Comparison of ENCODE assay signal across 1 cellular context in the genomic region with DNA sequence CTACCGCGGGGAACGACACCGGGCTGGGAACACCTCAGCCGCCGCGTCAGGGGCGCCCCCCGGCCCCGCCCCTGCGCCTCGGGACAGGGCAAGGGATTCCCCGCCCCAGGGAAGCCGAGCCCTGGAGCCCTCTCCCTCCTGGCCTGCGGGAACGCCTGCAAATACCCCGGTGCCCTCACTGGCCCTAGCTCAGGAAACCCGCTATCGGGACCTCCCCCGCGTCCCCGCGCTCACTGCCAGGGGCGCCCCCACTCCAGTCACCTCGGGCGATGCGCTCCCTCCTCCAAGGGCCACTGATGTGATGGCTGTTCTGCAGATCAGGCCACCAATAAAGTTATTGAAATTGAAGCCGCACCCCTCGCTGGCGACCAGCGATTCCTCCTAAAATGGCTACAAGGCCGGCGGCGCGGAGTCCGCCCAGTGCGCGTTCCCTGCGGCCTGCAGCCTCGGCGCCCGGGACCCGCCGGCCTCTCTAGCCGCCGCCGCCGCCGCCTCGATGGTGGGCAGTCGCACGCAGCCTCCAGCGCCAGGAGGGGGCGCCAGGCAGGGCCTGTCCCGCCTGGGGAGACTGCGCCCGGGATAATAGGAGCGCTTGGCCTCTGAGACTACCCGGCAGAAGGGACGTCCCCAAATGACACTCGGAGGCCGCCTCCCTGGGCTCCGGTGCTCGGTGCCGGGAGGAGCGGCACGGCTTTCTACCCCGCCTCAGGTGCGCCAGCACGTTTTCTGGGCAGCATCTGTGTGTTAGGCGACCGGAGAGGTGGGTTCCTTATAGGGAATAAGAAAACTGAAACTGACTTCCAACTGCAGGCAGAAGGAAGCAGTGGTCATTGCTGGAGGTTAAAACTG.
A peak's percentile ranks its signal among the peaks of the same experiment; 100 is the strongest.
TF ChIP-seq lines count a peak whose summit lies in the region.

A gene with protein sequence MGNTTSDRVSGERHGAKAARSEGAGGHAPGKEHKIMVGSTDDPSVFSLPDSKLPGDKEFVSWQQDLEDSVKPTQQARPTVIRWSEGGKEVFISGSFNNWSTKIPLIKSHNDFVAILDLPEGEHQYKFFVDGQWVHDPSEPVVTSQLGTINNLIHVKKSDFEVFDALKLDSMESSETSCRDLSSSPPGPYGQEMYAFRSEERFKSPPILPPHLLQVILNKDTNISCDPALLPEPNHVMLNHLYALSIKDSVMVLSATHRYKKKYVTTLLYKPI (minus strand): TSS at position 303 of the 849 bp plus-strand sequence. CDS start 326 bp downstream, outside the sequence.

TF ChIP-seq in HepG2, 621 proteins besides CTCF, POLR2A, EP300 and RAD21 (continued from another document and continues in another):
- TF ChIP-seq ZNF879 (CRISPR knock-in tag; IDR thresholded peaks at IDR 0.05) (peak; percentile 12; the same call in 1 of the 2 replicates), CENPX (CRISPR knock-in tag; IDR thresholded peaks at IDR 0.05) (no peak), ZNF264 (CRISPR knock-in tag; IDR thresholded peaks at IDR 0.05) (peak; percentile 18; the same call in 1 of the 2 replicates), KDM5A (IDR thresholded peaks at IDR 0.05; ENCODE audit: borderline replicate concordance, low read length) (peak; percentile 74; the same call in 1 of the 2 replicates), XRCC5 (optimal IDR thresholded peaks at IDR 0.05; ENCODE audit: low read length) (peak; percentile 90), NPAS2 (CRISPR knock-in tag; IDR thresholded peaks at IDR 0.05; ENCODE audit: borderline replicate concordance) (no peak), ZNF546 (CRISPR knock-in tag; conservative IDR thresholded peaks at IDR 0.05) (0 out of 2 replicates have a peak, but pooled peaks have one; percentile 12), KAT7 (CRISPR knock-in tag; IDR thresholded peaks at IDR 0.05; ENCODE audit: borderline replicate concordance) (peak; percentile 96; the same call in 1 of the 2 replicates), CBX5 (CRISPR knock-in tag; IDR thresholded peaks at IDR 0.05; ENCODE audit: borderline replicate concordance) (no peak), ERF (CRISPR knock-in tag; IDR thresholded peaks at IDR 0.05) (peak; percentile 78), ZNF713 (CRISPR knock-in tag; IDR thresholded peaks at IDR 0.05) (no peak), ZNF761 (CRISPR knock-in tag; conservative IDR thresholded peaks at IDR 0.05) (peak; percentile 94), ZKSCAN8 (CRISPR knock-in tag; IDR thresholded peaks at IDR 0.05; ENCODE audit: borderline replicate concordance) (peak; percentile 76; the same call in 1 of the 2 replicates), HHEX (CRISPR knock-in tag; IDR thresholded peaks at IDR 0.05) (0 out of 2 replicates have a peak, but pooled peaks have one; percentile 29), RBM22 (optimal IDR thresholded peaks at IDR 0.05; ENCODE audit: low read length) (no peak), KDM1A (CRISPR knock-in tag; IDR thresholded peaks at IDR 0.05) (0 out of 2 replicates have a peak, but pooled peaks have one; percentile 31), BRD4 (CRISPR knock-in tag; IDR thresholded peaks at IDR 0.05) (peak; percentile 82; the same call in 1 of the 2 replicates), ZNF746 (CRISPR knock-in tag; IDR thresholded peaks at IDR 0.05) (peak; percentile 88), TBX2 (CRISPR knock-in tag; IDR thresholded peaks at IDR 0.05; ENCODE audit: borderline replicate concordance) (peak; percentile 93), ZNF816 (CRISPR knock-in tag; IDR thresholded peaks at IDR 0.05; ENCODE audit: borderline replicate concordance) (peak; percentile 79; the same call in 1 of the 2 replicates), MXI1 (IDR thresholded peaks at IDR 0.05; ENCODE audit: borderline replicate concordance, low read depth, low read length) (peak; percentile 75; the same call in 2 of the 3 replicates), ZNF501 (CRISPR knock-in tag; IDR thresholded peaks at IDR 0.05) (no peak; the same call in 1 of the 2 replicates), FLYWCH1 (CRISPR knock-in tag; IDR thresholded peaks at IDR 0.05) (peak; percentile 43; the same call in 1 of the 2 replicates), AGO2 (optimal IDR thresholded peaks at IDR 0.05; ENCODE audit: low read depth, low read length) (peak; percentile 87), MAFF (IDR thresholded peaks at IDR 0.05; ENCODE audit: low read depth, low read length) (no peak), ZNF841 (CRISPR knock-in tag; IDR thresholded peaks at IDR 0.05; ENCODE audit: borderline replicate concordance) (0 out of 2 replicates have a peak, but pooled peaks have one; percentile 59), ZNF557 (CRISPR knock-in tag; IDR thresholded peaks at IDR 0.05) (0 out of 2 replicates have a peak, but pooled peaks have one; percentile 14), ZNF350 (CRISPR knock-in tag; IDR thresholded peaks at IDR 0.05; ENCODE audit: borderline replicate concordance, low read depth) (peak; percentile 76; the same call in 1 of the 2 replicates), ZNF207 (IDR thresholded peaks at IDR 0.05; ENCODE audit: borderline replicate concordance) (no peak)
- TF ChIP-seq, protein P1, sequence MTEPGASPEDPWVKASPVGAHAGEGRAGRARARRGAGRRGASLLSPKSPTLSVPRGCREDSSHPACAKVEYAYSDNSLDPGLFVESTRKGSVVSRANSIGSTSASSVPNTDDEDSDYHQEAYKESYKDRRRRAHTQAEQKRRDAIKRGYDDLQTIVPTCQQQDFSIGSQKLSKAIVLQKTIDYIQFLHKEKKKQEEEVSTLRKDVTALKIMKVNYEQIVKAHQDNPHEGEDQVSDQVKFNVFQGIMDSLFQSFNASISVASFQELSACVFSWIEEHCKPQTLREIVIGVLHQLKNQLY (CRISPR knock-in tag; IDR thresholded peaks at IDR 0.05): 0 out of 2 replicates have a peak, but pooled peaks have one; percentile 55
- TF ChIP-seq, protein P2, sequence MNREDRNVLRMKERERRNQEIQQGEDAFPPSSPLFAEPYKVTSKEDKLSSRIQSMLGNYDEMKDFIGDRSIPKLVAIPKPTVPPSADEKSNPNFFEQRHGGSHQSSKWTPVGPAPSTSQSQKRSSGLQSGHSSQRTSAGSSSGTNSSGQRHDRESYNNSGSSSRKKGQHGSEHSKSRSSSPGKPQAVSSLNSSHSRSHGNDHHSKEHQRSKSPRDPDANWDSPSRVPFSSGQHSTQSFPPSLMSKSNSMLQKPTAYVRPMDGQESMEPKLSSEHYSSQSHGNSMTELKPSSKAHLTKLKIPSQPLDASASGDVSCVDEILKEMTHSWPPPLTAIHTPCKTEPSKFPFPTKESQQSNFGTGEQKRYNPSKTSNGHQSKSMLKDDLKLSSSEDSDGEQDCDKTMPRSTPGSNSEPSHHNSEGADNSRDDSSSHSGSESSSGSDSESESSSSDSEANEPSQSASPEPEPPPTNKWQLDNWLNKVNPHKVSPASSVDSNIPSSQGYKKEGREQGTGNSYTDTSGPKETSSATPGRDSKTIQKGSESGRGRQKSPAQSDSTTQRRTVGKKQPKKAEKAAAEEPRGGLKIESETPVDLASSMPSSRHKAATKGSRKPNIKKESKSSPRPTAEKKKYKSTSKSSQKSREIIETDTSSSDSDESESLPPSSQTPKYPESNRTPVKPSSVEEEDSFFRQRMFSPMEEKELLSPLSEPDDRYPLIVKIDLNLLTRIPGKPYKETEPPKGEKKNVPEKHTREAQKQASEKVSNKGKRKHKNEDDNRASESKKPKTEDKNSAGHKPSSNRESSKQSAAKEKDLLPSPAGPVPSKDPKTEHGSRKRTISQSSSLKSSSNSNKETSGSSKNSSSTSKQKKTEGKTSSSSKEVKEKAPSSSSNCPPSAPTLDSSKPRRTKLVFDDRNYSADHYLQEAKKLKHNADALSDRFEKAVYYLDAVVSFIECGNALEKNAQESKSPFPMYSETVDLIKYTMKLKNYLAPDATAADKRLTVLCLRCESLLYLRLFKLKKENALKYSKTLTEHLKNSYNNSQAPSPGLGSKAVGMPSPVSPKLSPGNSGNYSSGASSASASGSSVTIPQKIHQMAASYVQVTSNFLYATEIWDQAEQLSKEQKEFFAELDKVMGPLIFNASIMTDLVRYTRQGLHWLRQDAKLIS (CRISPR knock-in tag; IDR thresholded peaks at IDR 0.05): peak; percentile 57; the same call in 1 of the 2 replicates
- TF ChIP-seq, protein P3, sequence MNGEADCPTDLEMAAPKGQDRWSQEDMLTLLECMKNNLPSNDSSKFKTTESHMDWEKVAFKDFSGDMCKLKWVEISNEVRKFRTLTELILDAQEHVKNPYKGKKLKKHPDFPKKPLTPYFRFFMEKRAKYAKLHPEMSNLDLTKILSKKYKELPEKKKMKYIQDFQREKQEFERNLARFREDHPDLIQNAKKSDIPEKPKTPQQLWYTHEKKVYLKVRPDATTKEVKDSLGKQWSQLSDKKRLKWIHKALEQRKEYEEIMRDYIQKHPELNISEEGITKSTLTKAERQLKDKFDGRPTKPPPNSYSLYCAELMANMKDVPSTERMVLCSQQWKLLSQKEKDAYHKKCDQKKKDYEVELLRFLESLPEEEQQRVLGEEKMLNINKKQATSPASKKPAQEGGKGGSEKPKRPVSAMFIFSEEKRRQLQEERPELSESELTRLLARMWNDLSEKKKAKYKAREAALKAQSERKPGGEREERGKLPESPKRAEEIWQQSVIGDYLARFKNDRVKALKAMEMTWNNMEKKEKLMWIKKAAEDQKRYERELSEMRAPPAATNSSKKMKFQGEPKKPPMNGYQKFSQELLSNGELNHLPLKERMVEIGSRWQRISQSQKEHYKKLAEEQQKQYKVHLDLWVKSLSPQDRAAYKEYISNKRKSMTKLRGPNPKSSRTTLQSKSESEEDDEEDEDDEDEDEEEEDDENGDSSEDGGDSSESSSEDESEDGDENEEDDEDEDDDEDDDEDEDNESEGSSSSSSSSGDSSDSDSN (CRISPR knock-in tag; IDR thresholded peaks at IDR 0.05): peak; percentile 92
- TF ChIP-seq, protein P4, sequence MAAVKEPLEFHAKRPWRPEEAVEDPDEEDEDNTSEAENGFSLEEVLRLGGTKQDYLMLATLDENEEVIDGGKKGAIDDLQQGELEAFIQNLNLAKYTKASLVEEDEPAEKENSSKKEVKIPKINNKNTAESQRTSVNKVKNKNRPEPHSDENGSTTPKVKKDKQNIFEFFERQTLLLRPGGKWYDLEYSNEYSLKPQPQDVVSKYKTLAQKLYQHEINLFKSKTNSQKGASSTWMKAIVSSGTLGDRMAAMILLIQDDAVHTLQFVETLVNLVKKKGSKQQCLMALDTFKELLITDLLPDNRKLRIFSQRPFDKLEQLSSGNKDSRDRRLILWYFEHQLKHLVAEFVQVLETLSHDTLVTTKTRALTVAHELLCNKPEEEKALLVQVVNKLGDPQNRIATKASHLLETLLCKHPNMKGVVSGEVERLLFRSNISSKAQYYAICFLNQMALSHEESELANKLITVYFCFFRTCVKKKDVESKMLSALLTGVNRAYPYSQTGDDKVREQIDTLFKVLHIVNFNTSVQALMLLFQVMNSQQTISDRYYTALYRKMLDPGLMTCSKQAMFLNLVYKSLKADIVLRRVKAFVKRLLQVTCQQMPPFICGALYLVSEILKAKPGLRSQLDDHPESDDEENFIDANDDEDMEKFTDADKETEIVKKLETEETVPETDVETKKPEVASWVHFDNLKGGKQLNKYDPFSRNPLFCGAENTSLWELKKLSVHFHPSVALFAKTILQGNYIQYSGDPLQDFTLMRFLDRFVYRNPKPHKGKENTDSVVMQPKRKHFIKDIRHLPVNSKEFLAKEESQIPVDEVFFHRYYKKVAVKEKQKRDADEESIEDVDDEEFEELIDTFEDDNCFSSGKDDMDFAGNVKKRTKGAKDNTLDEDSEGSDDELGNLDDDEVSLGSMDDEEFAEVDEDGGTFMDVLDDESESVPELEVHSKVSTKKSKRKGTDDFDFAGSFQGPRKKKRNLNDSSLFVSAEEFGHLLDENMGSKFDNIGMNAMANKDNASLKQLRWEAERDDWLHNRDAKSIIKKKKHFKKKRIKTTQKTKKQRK (IDR thresholded peaks at IDR 0.05; ENCODE audit: low read length): no peak
- TF ChIP-seq, protein P5, sequence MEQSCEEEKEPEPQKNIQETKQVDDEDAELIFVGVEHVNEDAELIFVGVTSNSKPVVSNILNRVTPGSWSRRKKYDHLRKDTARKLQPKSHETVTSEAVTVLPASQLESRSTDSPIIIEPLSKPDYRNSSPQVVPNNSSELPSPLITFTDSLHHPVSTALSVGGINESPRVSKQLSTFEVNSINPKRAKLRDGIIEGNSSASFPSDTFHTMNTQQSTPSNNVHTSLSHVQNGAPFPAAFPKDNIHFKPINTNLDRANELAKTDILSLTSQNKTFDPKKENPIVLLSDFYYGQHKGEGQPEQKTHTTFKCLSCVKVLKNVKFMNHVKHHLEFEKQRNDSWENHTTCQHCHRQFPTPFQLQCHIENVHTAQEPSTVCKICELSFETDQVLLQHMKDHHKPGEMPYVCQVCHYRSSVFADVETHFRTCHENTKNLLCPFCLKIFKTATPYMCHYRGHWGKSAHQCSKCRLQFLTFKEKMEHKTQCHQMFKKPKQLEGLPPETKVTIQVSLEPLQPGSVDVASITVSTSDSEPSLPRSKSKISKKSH (CRISPR knock-in tag; IDR thresholded peaks at IDR 0.05; ENCODE audit: borderline replicate concordance): peak; percentile 56; the same call in 1 of the 2 replicates
- TF ChIP-seq, protein P6, sequence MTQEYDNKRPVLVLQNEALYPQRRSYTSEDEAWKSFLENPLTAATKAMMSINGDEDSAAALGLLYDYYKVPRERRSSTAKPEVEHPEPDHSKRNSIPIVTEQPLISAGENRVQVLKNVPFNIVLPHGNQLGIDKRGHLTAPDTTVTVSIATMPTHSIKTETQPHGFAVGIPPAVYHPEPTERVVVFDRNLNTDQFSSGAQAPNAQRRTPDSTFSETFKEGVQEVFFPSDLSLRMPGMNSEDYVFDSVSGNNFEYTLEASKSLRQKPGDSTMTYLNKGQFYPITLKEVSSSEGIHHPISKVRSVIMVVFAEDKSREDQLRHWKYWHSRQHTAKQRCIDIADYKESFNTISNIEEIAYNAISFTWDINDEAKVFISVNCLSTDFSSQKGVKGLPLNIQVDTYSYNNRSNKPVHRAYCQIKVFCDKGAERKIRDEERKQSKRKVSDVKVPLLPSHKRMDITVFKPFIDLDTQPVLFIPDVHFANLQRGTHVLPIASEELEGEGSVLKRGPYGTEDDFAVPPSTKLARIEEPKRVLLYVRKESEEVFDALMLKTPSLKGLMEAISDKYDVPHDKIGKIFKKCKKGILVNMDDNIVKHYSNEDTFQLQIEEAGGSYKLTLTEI (CRISPR knock-in tag; conservative IDR thresholded peaks at IDR 0.05): no peak
- TF ChIP-seq, protein P7, sequence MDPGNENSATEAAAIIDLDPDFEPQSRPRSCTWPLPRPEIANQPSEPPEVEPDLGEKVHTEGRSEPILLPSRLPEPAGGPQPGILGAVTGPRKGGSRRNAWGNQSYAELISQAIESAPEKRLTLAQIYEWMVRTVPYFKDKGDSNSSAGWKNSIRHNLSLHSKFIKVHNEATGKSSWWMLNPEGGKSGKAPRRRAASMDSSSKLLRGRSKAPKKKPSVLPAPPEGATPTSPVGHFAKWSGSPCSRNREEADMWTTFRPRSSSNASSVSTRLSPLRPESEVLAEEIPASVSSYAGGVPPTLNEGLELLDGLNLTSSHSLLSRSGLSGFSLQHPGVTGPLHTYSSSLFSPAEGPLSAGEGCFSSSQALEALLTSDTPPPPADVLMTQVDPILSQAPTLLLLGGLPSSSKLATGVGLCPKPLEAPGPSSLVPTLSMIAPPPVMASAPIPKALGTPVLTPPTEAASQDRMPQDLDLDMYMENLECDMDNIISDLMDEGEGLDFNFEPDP (CRISPR knock-in tag; conservative IDR thresholded peaks at IDR 0.05): 0 out of 2 replicates have a peak, but pooled peaks have one; percentile 6
